Comparison of ENCODE assay signal across 26 cellular contexts in genomic region chr19:46995492-46995891, GRCh38. TPM values are rescaled to one million over a fixed set of nuclear protein-coding genes. Genes with fewer than 3 reads are reported as not detected.
"Had no signal": no experiment of that assay in that cellular context is flagged by ENCODE, and none has a peak within 500 bp of the region (broad histone marks: within the 10 kb centered on the region; RNA-seq: fewer than 3 reads in every experiment).

No MANE protein-coding gene starts in this region.

- DNase-seq: activated B cell treated with CpG ODN at 0.5 μM for 24 hours; activated CD4-positive, alpha-beta memory T cell treated with anti-CD3 and anti-CD28 coated beads for 36 hours; activated CD4-positive, alpha-beta T cell treated with anti-CD3 and anti-CD28 coated beads for 1 hour; activated CD4-positive, alpha-beta T cell treated with anti-CD3 and anti-CD28 coated beads, Interleukin-2, amount 10 ng/mL, durations not matched to agents 7 days and 5 days; activated CD8-positive, alpha-beta memory T cell treated with anti-CD3 and anti-CD28 coated beads for 24 hours; activated effector memory CD4-positive, alpha-beta T cell treated with anti-CD3 and anti-CD28 coated beads, Interleukin-2, amount 50 U/mL, for 16 hours; activated naive CD4-positive, alpha-beta T cell treated with Interleukin-2 at 50 U/mL for 16 hours; activated naive CD8-positive, alpha-beta T cell treated with anti-CD3 and anti-CD28 coated beads, Interleukin-2, amount 50 U/mL, for 24 hours; activated T-cell treated with anti-CD3 and anti-CD28 coated beads, Interleukin-2, amount 50 U/mL, for 4 hours; amniotic stem cell; IMR-90; KG1; NCI-H1105; NCI-H1436; NCI-H1694 treated with DMSO at 0.1 percent for 48 hours; NCI-H2029 treated with DMSO at 0.1 percent for 48 hours; NCI-H524 treated with DMSO at 0.1 percent for 48 hours; NCI-H748 treated with DMSO at 0.1 percent for 48 hours; T-cell; T-helper 2 cell; T1000 had no signal

- H3K27me3 ChIP-seq: Peyer's patch had no signal

- ATAC-seq: activated naive CD4-positive, alpha-beta T cell treated with anti-CD3 and anti-CD28 coated beads, Interleukin-2, amount 50 U/mL, for 72 hours; activated naive CD8-positive, alpha-beta T cell treated with anti-CD3 and anti-CD28 coated beads, Interleukin-2, amount 50 U/mL, for 24 hours; activated T-cell treated with anti-CD3 and anti-CD28 coated beads, Interleukin-2, amount 50 U/mL, for 4 hours; T-cell had no signal

- H3K9me3 ChIP-seq: Peyer's patch had no signal

- FAIRE-seq: astrocyte, TTC549 had no signal

- H3K27ac ChIP-seq: Peyer's patch, SK-N-MC had no signal

- H3K4me3 ChIP-seq: Peyer's patch, SK-N-MC had no signal

RNA-seq across cellular contexts. Expression of gene NPAS1, which starts 24.1 kb away (rescaled TPM):
- total RNA-seq: activated CD4-positive, alpha-beta memory T cell treated with anti-CD3 and anti-CD28 coated beads for 36 hours; activated CD4-positive, alpha-beta T cell treated with anti-CD3 and anti-CD28 coated beads, Interleukin-2, amount 10 ng/mL, durations not matched to agents 7 days and 5 days; Peyer's patch had no signal
